In genomic region chr14:103694572-103695026, GRCh38 we compare ENCODE assay signal across 20 cellular contexts. TPM values are rescaled to one million over a fixed set of nuclear protein-coding genes. Genes with fewer than 3 reads are reported as not detected.
A peak's percentile ranks its signal among the peaks of the same experiment; 100 is the strongest.
DNase-seq lines count a peak whose midpoint lies in the region; ATAC-seq and TF ChIP-seq lines count a peak whose summit lies in the region.
"Had no signal": no experiment of that assay in that cellular context is flagged by ENCODE, and none has a peak within 500 bp of the region (broad histone marks: within the 10 kb centered on the region; RNA-seq: fewer than 3 reads in every experiment).

No MANE protein-coding gene starts in this region.

- peak overlapping the region; percentile 36 for H3K4me2 ChIP-seq in DOHH2 (ENCODE audit: low read length)

- H3F3A ChIP-seq in DOHH2 (ENCODE audit: control insufficient read depth, insufficient read depth): peaks cover 42% of the 10 kb centered on the region

- H3K36me3 Mint-ChIP-seq in activated T-helper 2 cell treated with anti-CD3 and anti-CD28 coated beads, Interferon-gamma antibody, Interleukin-2, Interleukin-4, amounts not matched to agents 10 μg/mL and 5 μg/mL and 100 μg/mL, durations not matched to agents 14 hours and 24 hours and 36 hours (ENCODE audit: low read depth): peaks cover 36% of the 10 kb centered on the region

- no peak overlapping the region for H3K4me3 ChIP-seq in A673 (ENCODE audit: low read depth, low read length, poor library complexity, severe bottlenecking)
- no peak overlapping the region for H3K4me3 ChIP-seq in DOHH2 (ENCODE audit: low read length)
- no peak overlapping the region for H3K4me3 ChIP-seq in lower lobe of right lung
- H3K4me3 ChIP-seq: adrenal gland, MG63, uterus had no signal

- DNase-seq in A673 (ENCODE audit: low spot score): no peak
- DNase-seq in lower lobe of right lung: peak; percentile 28
- DNase-seq in SHP77 treated with DMSO at 0.1 percent for 48 hours (lab: John Stamatoyannopoulos, UW): no peak
- DNase-seq in activated T-helper 2 cell treated with anti-CD3 and anti-CD28 coated beads, Interferon-gamma antibody, Interleukin-2, Interleukin-4, amounts not matched to agents 10 μg/mL and 5 μg/mL and 100 μg/mL, durations not matched to agents 14 hours and 24 hours and 36 hours (ENCODE audit: low spot score): no peak
- no peak for DNase-seq in RKO (ENCODE audit: low spot score)
- DNase-seq in NCI-H1092 treated with DMSO at 0.1 percent for 48 hours (lab: John Stamatoyannopoulos, UW): no peak
- DNase-seq: activated CD4-positive, alpha-beta memory T cell treated with anti-CD3 and anti-CD28 coated beads, Interleukin-2, amount 10 ng/mL, durations not matched to agents 7 days and 5 days; activated T-cell treated with anti-CD3 and anti-CD28 coated beads, Interleukin-2, amount 50 U/mL, for 72 hours; Calu3; effector memory CD4-positive, alpha-beta T cell; MG63; NCI-H146; RPMI8226; stimulated activated CD4-positive, alpha-beta T cell treated with anti-CD3 and anti-CD28 coated beads, Interleukin-4, amount 100 ng/mL, for 1 hour had no signal

- H3K79me2 ChIP-seq in DOHH2 (ENCODE audit: control insufficient read depth, low read length): peaks cover 63% of the 10 kb centered on the region

- H3K27me3 Mint-ChIP-seq in activated T-helper 2 cell treated with anti-CD3 and anti-CD28 coated beads, Interferon-gamma antibody, Interleukin-2, Interleukin-4, amounts not matched to agents 10 μg/mL and 5 μg/mL and 100 μg/mL, durations not matched to agents 14 hours and 24 hours and 36 hours (ENCODE audit: low read depth): no peaks in the 10 kb centered on the region
- H3K27me3 Mint-ChIP-seq: activated CD4-positive, alpha-beta memory T cell treated with anti-CD3 and anti-CD28 coated beads, Interleukin-2, amount 10 ng/mL, durations not matched to agents 7 days and 5 days; central memory CD8-positive, alpha-beta T cell had no signal

- no peak overlapping the region for H3K4me3 Mint-ChIP-seq in activated T-helper 2 cell treated with anti-CD3 and anti-CD28 coated beads, Interferon-gamma antibody, Interleukin-2, Interleukin-4, amounts not matched to agents 10 μg/mL and 5 μg/mL and 100 μg/mL, durations not matched to agents 14 hours and 24 hours and 36 hours (ENCODE audit: low read depth)
- H3K4me3 Mint-ChIP-seq: activated CD4-positive, alpha-beta memory T cell treated with anti-CD3 and anti-CD28 coated beads, Interleukin-2, amount 10 ng/mL, durations not matched to agents 7 days and 5 days; activated T-cell treated with anti-CD3 and anti-CD28 coated beads, Interleukin-2, amount 50 U/mL, for 72 hours; central memory CD8-positive, alpha-beta T cell had no signal

- H3K9me2 ChIP-seq in DOHH2 (replicated peaks; ENCODE audit: control insufficient read depth, low read length): no peaks in the 10 kb centered on the region

- intact Hi-C loops in A673 (cut with micrococcal nuclease; ENCODE audit: unreplicated experiment): no loop called here
- intact Hi-C loops in lower lobe of right lung (cut with DNase I): no loop called here
- intact Hi-C loops in activated T-helper 2 cell treated with anti-CD3 and anti-CD28 coated beads, Interferon-gamma antibody, Interleukin-2, Interleukin-4, amounts not matched to agents 10 μg/mL and 5 μg/mL and 100 μg/mL, durations not matched to agents 14 hours and 24 hours and 36 hours (cut with micrococcal nuclease): no loop called here

- H3K9me3 Mint-ChIP-seq in activated T-helper 2 cell treated with anti-CD3 and anti-CD28 coated beads, Interferon-gamma antibody, Interleukin-2, Interleukin-4, amounts not matched to agents 10 μg/mL and 5 μg/mL and 100 μg/mL, durations not matched to agents 14 hours and 24 hours and 36 hours: no peaks in the 10 kb centered on the region
- H3K9me3 Mint-ChIP-seq: activated CD4-positive, alpha-beta memory T cell treated with anti-CD3 and anti-CD28 coated beads, Interleukin-2, amount 10 ng/mL, durations not matched to agents 7 days and 5 days; activated T-cell treated with anti-CD3 and anti-CD28 coated beads, Interleukin-2, amount 50 U/mL, for 72 hours; central memory CD8-positive, alpha-beta T cell had no signal

- no peak for ATAC-seq in lower lobe of right lung
- ATAC-seq: activated T-cell treated with anti-CD3 and anti-CD28 coated beads, Interleukin-2, amount 50 U/mL, for 72 hours had no signal

- H3K4me1 ChIP-seq in A673 (ENCODE audit: insufficient read depth, low read length, poor library complexity, severe bottlenecking) (peaks cover 26% of the 10 kb centered on the region), DOHH2 (ENCODE audit: control insufficient read depth, low read length) (peaks cover 98% of the 10 kb centered on the region), lower lobe of right lung (peaks cover 63% of the 10 kb centered on the region)
- H3K4me1 ChIP-seq: parathyroid adenoma had no signal

- H3K36me3 ChIP-seq in A673 (ENCODE audit: insufficient read depth, low read length, poor library complexity, severe bottlenecking) (peaks cover 51% of the 10 kb centered on the region), DOHH2 (ENCODE audit: control insufficient read depth, low read length) (peaks cover 74% of the 10 kb centered on the region), lower lobe of right lung (peaks cover 82% of the 10 kb centered on the region)
- H3K36me3 ChIP-seq: uterus had no signal

- no peaks in the 10 kb centered on the region for H3K4me1 Mint-ChIP-seq in activated T-helper 2 cell treated with anti-CD3 and anti-CD28 coated beads, Interferon-gamma antibody, Interleukin-2, Interleukin-4, amounts not matched to agents 10 μg/mL and 5 μg/mL and 100 μg/mL, durations not matched to agents 14 hours and 24 hours and 36 hours (ENCODE audit: low read depth)

- H3K27me3 ChIP-seq in A673 (replicated peaks; ENCODE audit: insufficient read depth, low read depth, low read length, poor library complexity): no peaks in the 10 kb centered on the region
- no peaks in the 10 kb centered on the region for H3K27me3 ChIP-seq in DOHH2 (ENCODE audit: control insufficient read depth, low read length)
- H3K27me3 ChIP-seq in lower lobe of right lung (ENCODE audit: low read depth): no peaks in the 10 kb centered on the region
- H3K27me3 ChIP-seq: adrenal gland, MG63, uterus had no signal

- TF ChIP-seq CTCF in A673 (conservative IDR thresholded peaks at IDR 0.05; ENCODE audit: low read depth, low read length) (0 out of 2 replicates have a peak, but pooled peaks have one; percentile 26), DOHH2 (IDR thresholded peaks at IDR 0.05; ENCODE audit: low read depth, low read length, poor library complexity, severe bottlenecking) (peak; percentile 3), VCaP (conservative IDR thresholded peaks at IDR 0.05) (0 out of 2 replicates have a peak, but pooled peaks have one; percentile 7), lower lobe of right lung (IDR thresholded peaks at IDR 0.05) (no peak)

- CTCF ChIA-PET in A673 (lab: Charles Lee): interaction anchor here (0.7 kb wide), 1 partner anchor 122 kb away, joined by 12 read pairs; no protein-coding TSS in a partner anchor

- H3K27ac Mint-ChIP-seq in activated T-helper 2 cell treated with anti-CD3 and anti-CD28 coated beads, Interferon-gamma antibody, Interleukin-2, Interleukin-4, amounts not matched to agents 10 μg/mL and 5 μg/mL and 100 μg/mL, durations not matched to agents 14 hours and 24 hours and 36 hours: no peak overlapping the region
- H3K27ac Mint-ChIP-seq: activated CD4-positive, alpha-beta memory T cell treated with anti-CD3 and anti-CD28 coated beads, Interleukin-2, amount 10 ng/mL, durations not matched to agents 7 days and 5 days; activated T-cell treated with anti-CD3 and anti-CD28 coated beads, Interleukin-2, amount 50 U/mL, for 72 hours had no signal

- H3K27ac ChIP-seq in A673 (ENCODE audit: low read depth, low read length, poor library complexity, severe bottlenecking) (no peak overlapping the region), DOHH2 (ENCODE audit: low read depth, low read length) (peak overlapping the region; percentile 14), VCaP (no peak overlapping the region), lower lobe of right lung (peak overlapping the region; percentile 11)
- H3K27ac ChIP-seq: adrenal gland, parathyroid adenoma had no signal

- H4K20me1 ChIP-seq in DOHH2 (ENCODE audit: control insufficient read depth, insufficient read depth, low read depth, low read length): no peaks in the 10 kb centered on the region; the same call in 1 of the 2 replicates

- H3K9me3 ChIP-seq in A673 (ENCODE audit: low read depth, low read length, poor library complexity, severe bottlenecking): no peaks in the 10 kb centered on the region
- no peaks in the 10 kb centered on the region for H3K9me3 ChIP-seq in DOHH2 (ENCODE audit: control insufficient read depth, insufficient read depth, low read length)
- no peaks in the 10 kb centered on the region for H3K9me3 ChIP-seq in lower lobe of right lung
- H3K9me3 ChIP-seq: adrenal gland, MG63, uterus had no signal

- no TSS peak for BruUV-seq in A673 (replicated peaks; lab: Mats Ljungman, UMichigan)

- POLR2A ChIA-PET in A673 (lab: Charles Lee; ENCODE audit: low non-redundant PET): no interaction called here

RNA-seq across cellular contexts. Expression of gene XRCC3, which starts 20.7 kb away (rescaled TPM):
- 82.1 and 91.8 TPM in 2 replicates for total RNA-seq in A673 (2021)
- 5.0 TPM for total RNA-seq in lower lobe of right lung
- total RNA-seq in activated T-helper 2 cell treated with anti-CD3 and anti-CD28 coated beads, Interferon-gamma antibody, Interleukin-2, Interleukin-4, amounts not matched to agents 10 μg/mL and 5 μg/mL and 100 μg/mL, durations not matched to agents 14 hours and 24 hours and 36 hours: 52.9 and 53.7 TPM in 2 replicates

RNA-seq across cellular contexts. Expression of gene ZFYVE21, which starts 21.0 kb away (rescaled TPM):
- total RNA-seq in A673 (2021) (35.7 and 38.6 TPM in 2 replicates), lower lobe of right lung (49.4 TPM)
- 24.6 and 27.5 TPM in 2 replicates for total RNA-seq in activated T-helper 2 cell treated with anti-CD3 and anti-CD28 coated beads, Interferon-gamma antibody, Interleukin-2, Interleukin-4, amounts not matched to agents 10 μg/mL and 5 μg/mL and 100 μg/mL, durations not matched to agents 14 hours and 24 hours and 36 hours

Comparison
In these comparisons a context has a peak if more than half of its experiments do, and no peak if none do; other contexts are left out.
1. H3K27ac ChIP-seq: peak in DOHH2 (single experiment) and lower lobe of right lung (single experiment); none in A673 (single experiment) and VCaP (single experiment).